ENCODE assay signal across 10 cellular contexts in the genomic region with DNA sequence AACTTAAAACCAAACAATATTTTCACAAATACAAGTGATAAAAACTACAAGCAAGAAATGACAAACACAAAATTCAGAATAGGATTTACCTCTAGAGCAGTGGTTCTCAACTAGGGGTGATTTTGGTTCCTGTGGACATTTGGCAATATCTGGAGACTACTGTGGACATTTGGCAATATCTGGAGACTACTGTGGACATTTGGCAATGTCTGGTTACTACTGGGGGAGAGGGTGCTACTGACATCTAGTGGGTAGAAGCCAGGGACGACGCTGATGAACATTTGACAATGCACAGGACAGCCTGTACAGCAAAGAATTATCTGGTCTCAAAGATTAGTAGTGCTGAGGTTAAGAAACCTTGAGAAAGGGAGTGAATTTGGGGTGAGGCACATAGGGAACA.
DNase-seq lines count a peak whose midpoint lies in the region; ATAC-seq, FAIRE-seq and TF ChIP-seq lines count a peak whose summit lies in the region.
"Had no signal": no experiment of that assay in that cellular context is flagged by ENCODE, and none has a peak within 500 bp of the region (broad histone marks: within the 10 kb centered on the region; RNA-seq: fewer than 3 reads in every experiment).

No MANE protein-coding gene starts in this region.

- TF ChIP-seq POLR2A in tibial nerve (IDR thresholded peaks at IDR 0.05) = no peak

- BruUV-seq in PC-9 (replicated peaks; lab: Mats Ljungman, UMichigan) = no TSS peak

- H3F3A ChIP-seq in PC-9 (ENCODE audit: insufficient read depth, low read depth) = no peaks in the 10 kb centered on the region

- H3K4me2 ChIP-seq in PC-9 = no peak overlapping the region

- H2AFZ ChIP-seq in PC-9 = no peak overlapping the region

- no peak for FAIRE-seq in frontal cortex (lab: Jason Lieb, UNC)

- H3K27me3 ChIP-seq in PC-9 (ENCODE audit: insufficient read depth, low read depth) (no peaks in the 10 kb centered on the region), tibial nerve (no peaks in the 10 kb centered on the region)
- H3K27me3 ChIP-seq: SJSA1 had no signal

- DNase-seq in Right ventricle myocardium superior = peak; percentile 25
- DNase-seq in Right ventricle myocardium inferior (ENCODE audit: missing footprints) = no peak
- DNase-seq in PC-9 = peak in 1 of 2 experiments; percentile 38
- peak; percentile 52 for DNase-seq in fibroblast of pulmonary artery (ENCODE audit: low read depth)
- no peak for DNase-seq in NCI-H446 treated with DMSO at 0.1 percent for 48 hours (lab: John Stamatoyannopoulos, UW)
- no peak for DNase-seq in frontal cortex (ENCODE audit: low spot score in 2 of 2)
- no peak for DNase-seq in stimulated activated CD4-positive, alpha-beta T cell treated with anti-CD3 and anti-CD28 coated beads, Interleukin-1b, Interleukin-23, amount 100 ng/mL, for 48 hours
- DNase-seq in tibial nerve (ENCODE audit: low spot score in 2 of 2) = no peak
- DNase-seq: DMS153 had no signal

- POLR2A ChIA-PET in PC-9 (lab: Charles Lee; ENCODE audit: unreplicated experiment) = no interaction called here

- CTCF ChIA-PET in PC-9 (lab: Charles Lee) = no interaction called here

- H3K36me3 ChIP-seq in PC-9 (ENCODE audit: low read depth) (no peaks in the 10 kb centered on the region), tibial nerve (no peaks in the 10 kb centered on the region)
- H3K36me3 ChIP-seq: SJSA1 had no signal

- H3K4me1 ChIP-seq in PC-9 (replicated peaks; ENCODE audit: insufficient read depth) (no peaks in the 10 kb centered on the region), tibial nerve (no peaks in the 10 kb centered on the region)

- intact Hi-C loops in Right ventricle myocardium superior (cut with DNase I) = loop anchor here (10.0 kb wide), 1 partner anchor 132 kb away; no protein-coding TSS in a partner anchor
- intact Hi-C loops in Right ventricle myocardium inferior (cut with DNase I) = loop anchor here (2.0 to 10.0 kb wide), 3 partner anchors 58 to 308 kb away; no protein-coding TSS in a partner anchor
- intact Hi-C loops in PC-9 (cut with micrococcal nuclease; ENCODE audit: unreplicated experiment) = loop anchor here (1.0 kb wide), 1 partner anchor 136 kb away; no protein-coding TSS in a partner anchor

- peak; percentile 35 for TF ChIP-seq CTCF in PC-9 (conservative IDR thresholded peaks at IDR 0.05)
- TF ChIP-seq CTCF in fibroblast of pulmonary artery (IDR thresholded peaks at IDR 0.05; ENCODE audit: low read length, missing control alignments) = peak; percentile 38
- peak in 1 of 5 experiments; percentile 13 for TF ChIP-seq CTCF in tibial nerve (IDR thresholded peaks at IDR 0.05)

- no peaks in the 10 kb centered on the region for H3K9me2 ChIP-seq in PC-9 (ENCODE audit: insufficient read depth)

- H4K20me1 ChIP-seq in PC-9 (ENCODE audit: insufficient read depth) = no peaks in the 10 kb centered on the region

- H3K79me2 ChIP-seq in PC-9 (ENCODE audit: low read depth) = no peaks in the 10 kb centered on the region

- ATAC-seq in Right ventricle myocardium superior (ENCODE audit: poor library complexity) (peak; percentile 82), Right ventricle myocardium inferior (no peak)

- H3K4me3 ChIP-seq in PC-9 = no peak overlapping the region
- H3K4me3 ChIP-seq in fibroblast of pulmonary artery (replicated peaks; ENCODE audit: low read depth, low read length) = no peak overlapping the region
- H3K4me3 ChIP-seq in tibial nerve = no peak overlapping the region
- H3K4me3 ChIP-seq: SJSA1 had no signal

- H3K27ac ChIP-seq in PC-9 (no peak overlapping the region), tibial nerve (no peak overlapping the region)
- H3K27ac ChIP-seq: SJSA1 had no signal

- TF ChIP-seq EP300 in tibial nerve (IDR thresholded peaks at IDR 0.05) = no peak

- 36 to 64% methylated on average over 2 of the region's 2 CpGs for WGBS in tibial nerve, 2 donors

- no peaks in the 10 kb centered on the region for H3K9me3 ChIP-seq in PC-9 (ENCODE audit: insufficient read depth, low read depth)
- no peaks in the 10 kb centered on the region for H3K9me3 ChIP-seq in tibial nerve
- H3K9me3 ChIP-seq: SJSA1 had no signal

Comparison
In these comparisons a context has a peak if more than half of its experiments do, and no peak if none do; other contexts are left out.
1. DNase-seq: peak in Right ventricle myocardium superior (single experiment) and fibroblast of pulmonary artery (single experiment); none in Right ventricle myocardium inferior (single experiment), NCI-H446 treated with DMSO at 0.1 percent for 48 hours (single experiment), frontal cortex (0 of 2), stimulated activated CD4-positive, alpha-beta T cell treated with anti-CD3 and anti-CD28 coated beads, Interleukin-1b, Interleukin-23, amount 100 ng/mL, for 48 hours (single experiment) and tibial nerve (0 of 2).